In the genomic region with DNA sequence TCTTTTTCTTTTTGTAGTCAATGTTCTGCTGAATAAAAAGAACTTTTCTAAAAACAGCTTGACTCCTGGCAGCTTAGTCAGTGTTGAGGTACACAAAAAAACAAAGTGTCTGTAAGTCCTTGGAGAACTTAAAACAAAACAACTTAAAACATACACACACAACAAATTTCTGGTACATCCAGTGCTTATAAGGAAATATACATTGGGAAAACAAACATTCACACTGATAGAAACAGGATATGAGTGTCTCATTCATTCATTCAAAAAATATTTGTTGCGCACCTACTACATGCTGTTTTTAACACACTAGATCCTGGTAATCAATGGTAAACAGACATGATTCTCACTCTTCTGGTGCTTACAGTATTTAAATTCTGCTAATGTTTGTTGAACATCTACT, we compare ENCODE assay signal across 16 cellular contexts.
"Had no signal": no experiment of that assay in that cellular context is flagged by ENCODE, and none has a peak within 500 bp of the region (broad histone marks: within the 10 kb centered on the region; RNA-seq: fewer than 3 reads in every experiment).

No MANE protein-coding gene starts in this region.

- H3K9me3 ChIP-seq: heart left ventricle, spleen had no signal

- DNase-seq: effector memory CD8-positive, alpha-beta T cell; heart left ventricle; hippocampal formation; mammary epithelial cell; naive thymus-derived CD4-positive, alpha-beta T cell; nephron progenitor cell; spleen; stimulated activated CD4-positive, alpha-beta T cell treated with anti-CD3 and anti-CD28 coated beads, Interleukin-15, amount 100 ng/mL, for 24 hours; stimulated activated CD4-positive, alpha-beta T cell treated with anti-CD3 and anti-CD28 coated beads, Interleukin-1b, Interleukin-23, amount 100 ng/mL, for 48 hours; stimulated activated CD4-positive, alpha-beta T cell treated with anti-CD3 and anti-CD28 coated beads, Interleukin-4, amount 100 ng/mL, for 24 hours; trophoblast cell had no signal

- FAIRE-seq: frontal cortex, islet of Langerhans had no signal

- H3K27me3 ChIP-seq: heart left ventricle, spleen had no signal

- H3K4me3 ChIP-seq: heart left ventricle, spleen had no signal

- H3K36me3 ChIP-seq: heart left ventricle, spleen had no signal

- ATAC-seq: effector memory CD8-positive, alpha-beta T cell; heart left ventricle; left lobe of liver; naive thymus-derived CD4-positive, alpha-beta T cell; sciatic nerve; stimulated activated memory B cell treated with anti-CD40 and anti-IgM and Interleukin-4, amounts not matched to agents 10 μg/mL and 1 μg/mL and 100 μg/mL, for 72 hours had no signal

- H3K27ac ChIP-seq: heart left ventricle had no signal
